In the genomic region with DNA sequence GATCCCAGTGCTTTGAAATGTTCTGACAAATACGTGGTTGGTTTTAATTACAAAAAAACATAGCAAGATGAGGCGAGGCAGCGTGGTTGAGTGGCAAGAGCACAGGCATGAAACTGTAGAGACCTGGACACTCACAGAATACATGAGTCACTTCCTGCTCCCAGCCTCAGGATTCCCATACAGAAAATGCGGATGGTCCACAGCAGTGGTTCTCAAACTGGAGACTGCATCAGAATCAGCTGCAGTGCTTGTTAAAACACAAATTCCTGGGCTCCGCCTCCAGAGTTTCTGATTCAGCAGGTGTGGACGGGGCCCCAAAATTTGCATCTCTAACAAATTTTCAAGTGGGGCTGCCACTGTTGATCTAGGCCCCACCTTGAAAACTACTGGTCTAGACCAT, we compare ENCODE assay signal across 17 cellular contexts. TPM values are rescaled to one million over a fixed set of nuclear protein-coding genes. Genes with fewer than 3 reads are reported as not detected.
A peak's percentile ranks its signal among the peaks of the same experiment; 100 is the strongest.
DNase-seq lines count a peak whose midpoint lies in the region; ATAC-seq, FAIRE-seq and TF ChIP-seq lines count a peak whose summit lies in the region.
"Had no signal": no experiment of that assay in that cellular context is flagged by ENCODE, and none has a peak within 500 bp of the region (broad histone marks: within the 10 kb centered on the region; RNA-seq: fewer than 3 reads in every experiment).

No MANE protein-coding gene starts in this region.

- H3K36me3 ChIP-seq in A673 (ENCODE audit: insufficient read depth, low read length, poor library complexity, severe bottlenecking): no peaks in the 10 kb centered on the region
- no peaks in the 10 kb centered on the region for H3K36me3 ChIP-seq in SJSA1

- no peak for TF ChIP-seq CTCF in A673 (conservative IDR thresholded peaks at IDR 0.05; ENCODE audit: low read depth, low read length)
- no peak for TF ChIP-seq CTCF in fibroblast of pulmonary artery (IDR thresholded peaks at IDR 0.05; ENCODE audit: low read length, missing control alignments)

- FAIRE-seq in H54 (lab: Jason Lieb, UNC): peak; percentile 79
- FAIRE-seq: A549, small intestine had no signal

- peaks cover 23% of the 10 kb centered on the region for H3K27me3 ChIP-seq in A673 (replicated peaks; ENCODE audit: insufficient read depth, low read depth, low read length, poor library complexity)
- H3K27me3 ChIP-seq in SJSA1 (replicated peaks): no peaks in the 10 kb centered on the region; the same call in 1 of the 2 replicates

- peak; percentile 15 for DNase-seq in A673 (ENCODE audit: low spot score)
- peak; percentile 23 for DNase-seq in H54 (ENCODE audit: insufficient read length, low spot score)
- peak in 1 of 2 experiments; percentile 62 for DNase-seq in SJSA1 (ENCODE audit: low read depth in 1 of 2, low spot score in 2 of 2)
- peak; percentile 27 for DNase-seq in fibroblast of pulmonary artery (ENCODE audit: low read depth)
- no peak for DNase-seq in NCI-H146 (lab: John Stamatoyannopoulos, UW)
- no peak for DNase-seq in HuH-7.5 (ENCODE audit: low spot score)
- no peak for DNase-seq in DMS 273 treated with DMSO at 0.1 percent for 48 hours (lab: John Stamatoyannopoulos, UW)
- DNase-seq: activated CD4-positive, alpha-beta T cell treated with anti-CD3 and anti-CD28 coated beads, Interleukin-2, amount 10 ng/mL, durations not matched to agents 7 days and 5 days; foreskin fibroblast; mucosa of descending colon; NCI-H2029 treated with DMSO at 0.1 percent for 48 hours; NCI-H748 treated with DMSO at 0.1 percent for 48 hours; small intestine; T1000 had no signal

- TF ChIP-seq POLR2A in H54 (IDR thresholded peaks at IDR 0.05; ENCODE audit: low read depth, low read length): no peak

- H3K9me3 ChIP-seq in A673 (ENCODE audit: low read depth, low read length, poor library complexity, severe bottlenecking) (no peaks in the 10 kb centered on the region), SJSA1 (replicated peaks) (no peaks in the 10 kb centered on the region; the same call in 1 of the 2 replicates)
- H3K9me3 ChIP-seq: A549, mucosa of descending colon had no signal

- POLR2A ChIA-PET in A673 (lab: Charles Lee; ENCODE audit: low non-redundant PET): no interaction called here

- H3K27ac ChIP-seq in A673 (ENCODE audit: low read depth, low read length, poor library complexity, severe bottlenecking): no peak overlapping the region
- peak overlapping the region; percentile 73 for H3K27ac ChIP-seq in SJSA1
- H3K27ac ChIP-seq: A549 had no signal

- ATAC-seq in GM21737 (IDR thresholded peaks at IDR 0.05; ENCODE audit: unreplicated experiment): no peak
- ATAC-seq: A549, mucosa of descending colon had no signal

- intact Hi-C loops in A673 (cut with micrococcal nuclease; ENCODE audit: unreplicated experiment): no loop called here

- no peak overlapping the region for H3K4me3 ChIP-seq in A673 (ENCODE audit: low read depth, low read length, poor library complexity, severe bottlenecking)
- no peak overlapping the region for H3K4me3 ChIP-seq in SJSA1
- H3K4me3 ChIP-seq in fibroblast of pulmonary artery (replicated peaks; ENCODE audit: low read depth, low read length): no peak overlapping the region
- H3K4me3 ChIP-seq: A549, mucosa of descending colon had no signal

- CTCF ChIA-PET in A673 (lab: Charles Lee): no interaction called here

- H3K4me1 ChIP-seq in A673 (ENCODE audit: insufficient read depth, low read length, poor library complexity, severe bottlenecking): no peaks in the 10 kb centered on the region
- peaks cover 11% of the 10 kb centered on the region for H3K4me1 ChIP-seq in SJSA1 (replicated peaks)
- H3K4me1 ChIP-seq: A549 had no signal

- BruUV-seq in A673 (replicated peaks; lab: Mats Ljungman, UMichigan): no TSS peak

RNA-seq across cellular contexts. Expression of gene OTOP1, which starts 10.1 kb away (rescaled TPM):
- not detected in 2 replicates for total RNA-seq in A673 (2021)
- not detected in 2 replicates for total RNA-seq in SJSA1 (2014; rRNA removed; shearing (Covaris generic))
- total RNA-seq: activated CD4-positive, alpha-beta T cell treated with anti-CD3 and anti-CD28 coated beads, Interleukin-2, amount 10 ng/mL, durations not matched to agents 7 days and 5 days; mucosa of descending colon; osteoblast had no signal

RNA-seq across cellular contexts. Expression of gene TMEM128, which starts 31.4 kb away (rescaled TPM):
- 16.6 and 19.8 TPM in 2 replicates for total RNA-seq in A673 (2021)
- 50.8 and 60.2 TPM in 2 replicates for total RNA-seq in SJSA1 (2014; rRNA removed; shearing (Covaris generic))

Comparison
In these comparisons a context has a peak if more than half of its experiments do, and no peak if none do; other contexts are left out.
1. DNase-seq: peak in A673 (single experiment), H54 (single experiment) and fibroblast of pulmonary artery (single experiment); none in NCI-H146 (single experiment), HuH-7.5 (single experiment) and DMS 273 treated with DMSO at 0.1 percent for 48 hours (single experiment).